1 cellular context compared by ENCODE assay signal in genomic region chr16:75148311-75149195, GRCh38.
TF ChIP-seq lines count a peak whose summit lies in the region.

TSS of gene ZFP1 (plus strand) at chr16:75148524. CDS start at chr16:75152952, 4,428 bp downstream.

TF ChIP-seq in HepG2, 621 proteins besides CTCF, POLR2A, EP300 and RAD21 (continued from another document and continues in another):
- TF ChIP-seq GMEB2 (CRISPR knock-in tag; IDR thresholded peaks at IDR 0.05; ENCODE audit: low read depth) (peak; percentile 46; the same call in 1 of the 2 replicates), SYNCRIP (IDR thresholded peaks at IDR 0.05; ENCODE audit: insufficient read depth, low read depth, low read length) (no peak), ETV6 (CRISPR knock-in tag; conservative IDR thresholded peaks at IDR 0.05) (peak; percentile 93), ZNF432 (CRISPR knock-in tag; IDR thresholded peaks at IDR 0.05; ENCODE audit: borderline replicate concordance) (no peak; the same call in 1 of the 2 replicates), AKNA (CRISPR knock-in tag; IDR thresholded peaks at IDR 0.05; ENCODE audit: borderline replicate concordance) (peak; percentile 89; the same call in 1 of the 2 replicates), FOXA3 (CRISPR knock-in tag; IDR thresholded peaks at IDR 0.05) (peak; percentile 66), ZNF878 (CRISPR knock-in tag; IDR thresholded peaks at IDR 0.05) (peak; percentile 80; the same call in 1 of the 2 replicates), ZNF296 (CRISPR knock-in tag; conservative IDR thresholded peaks at IDR 0.05) (no peak), THRA (CRISPR knock-in tag; IDR thresholded peaks at IDR 0.05; ENCODE audit: borderline replicate concordance) (peak; percentile 70; the same call in 1 of the 2 replicates), HINFP (CRISPR knock-in tag; IDR thresholded peaks at IDR 0.05; ENCODE audit: low read depth) (peak; percentile 74; the same call in 1 of the 2 replicates), ZNF598 (CRISPR knock-in tag; IDR thresholded peaks at IDR 0.05; ENCODE audit: borderline replicate concordance) (peak; percentile 97), SALL1 (CRISPR knock-in tag; IDR thresholded peaks at IDR 0.05) (peak; percentile 95), ZNF280B (CRISPR knock-in tag; IDR thresholded peaks at IDR 0.05; ENCODE audit: borderline replicate concordance) (peak; percentile 97), BRF2 (CRISPR knock-in tag; IDR thresholded peaks at IDR 0.05) (peak; percentile 42; the same call in 1 of the 2 replicates), ZNF549 (CRISPR knock-in tag; IDR thresholded peaks at IDR 0.05) (no peak), REPIN1 (CRISPR knock-in tag; IDR thresholded peaks at IDR 0.05; ENCODE audit: borderline replicate concordance, low read depth) (peak; percentile 95; the same call in 1 of the 2 replicates), ELF1 (CRISPR knock-in tag; IDR thresholded peaks at IDR 0.05) (peak; percentile 62), SOX13 (IDR thresholded peaks at IDR 0.05) (no peak), SOX13 (CRISPR knock-in tag; conservative IDR thresholded peaks at IDR 0.05 in 1 of 2, IDR thresholded peaks at IDR 0.05 in 1 of 2) (peak; percentile 29 to 31; a peak in 1 of 4 replicates), ZNF10 (CRISPR knock-in tag; IDR thresholded peaks at IDR 0.05; ENCODE audit: borderline replicate concordance, low read depth) (no peak), HNF4A (CRISPR knock-in tag; IDR thresholded peaks at IDR 0.05) (peak; percentile 19; the same call in 1 of the 2 replicates), NONO (IDR thresholded peaks at IDR 0.05) (no peak), NONO (CRISPR knock-in tag; conservative IDR thresholded peaks at IDR 0.05) (peak; percentile 96), ZBTB49 (CRISPR knock-in tag; IDR thresholded peaks at IDR 0.05; ENCODE audit: borderline replicate concordance) (peak; percentile 93; the same call in 1 of the 2 replicates), MTA1 (CRISPR knock-in tag; IDR thresholded peaks at IDR 0.05; ENCODE audit: borderline replicate concordance) (peak; percentile 91; the same call in 1 of the 2 replicates), POGK (CRISPR knock-in tag; conservative IDR thresholded peaks at IDR 0.05) (peak; percentile 97), YY1 (IDR thresholded peaks at IDR 0.05; ENCODE audit: insufficient read depth, insufficient replicate concordance, low read depth, low read length) (peak; percentile 79), MLXIP (CRISPR knock-in tag; IDR thresholded peaks at IDR 0.05; ENCODE audit: borderline replicate concordance) (peak; percentile 49; the same call in 1 of the 2 replicates), ZNF749 (CRISPR knock-in tag; IDR thresholded peaks at IDR 0.05; ENCODE audit: borderline replicate concordance) (0 out of 2 replicates have a peak, but pooled peaks have one; percentile 27), ASH2L (IDR thresholded peaks at IDR 0.05; ENCODE audit: insufficient read length, low read depth, low read length) (peak; percentile 97), ZNF18 (CRISPR knock-in tag; IDR thresholded peaks at IDR 0.05; ENCODE audit: insufficient replicate concordance) (no peak)
